ENCODE assay signal across 9 cellular contexts in genomic region chr1:117059678-117060440, GRCh38. TPM values are rescaled to one million over a fixed set of nuclear protein-coding genes. Genes with fewer than 3 reads are reported as not detected.
DNase-seq lines count a peak whose midpoint lies in the region; ATAC-seq and TF ChIP-seq lines count a peak whose summit lies in the region.
"Had no signal": no experiment of that assay in that cellular context is flagged by ENCODE, and none has a peak within 500 bp of the region (broad histone marks: within the 10 kb centered on the region; RNA-seq: fewer than 3 reads in every experiment).

TTF2 (plus strand) TSS chr1:117060326; CDS start chr1:117060347, 21 bp downstream.

- H3K27ac Mint-ChIP-seq in WTC11 = peak within 1 kb of the TSS; percentile 72
- H3K27ac Mint-ChIP-seq: T-helper 1 cell treated with Interleukin-12 subunit alpha and Interleukin-12 subunit beta and Interleukin-4 antibody, amounts not matched to agents 30 μg/mL and 1 μg/mL, for 36 hours had no signal

- DNase-seq in AG09309 (ENCODE audit: low read depth) (peak; percentile 90), NCI-H226 (peak; percentile 98), WTC11 (ENCODE audit: low spot score) (peak; percentile 97), iris pigment epithelial cell (ENCODE audit: low read depth) (peak; percentile 99)
- peak; percentile 98 for DNase-seq in central memory CD4-positive, alpha-beta T cell
- peak; percentile 88 to 96 for DNase-seq in stimulated activated CD4-positive, alpha-beta T cell treated with anti-CD3 and anti-CD28 coated beads, Interleukin-12 subunit alpha, Interleukin-12 subunit beta, amount 100 ng/mL, for 24 hours (ENCODE audit: low read depth in 2 of 2)

- H3K9me3 Mint-ChIP-seq in WTC11 = no peaks in the 10 kb centered on the region
- H3K9me3 Mint-ChIP-seq: T-helper 1 cell treated with Interleukin-12 subunit alpha and Interleukin-12 subunit beta and Interleukin-4 antibody, amounts not matched to agents 30 μg/mL and 1 μg/mL, for 36 hours had no signal

- peak within 1 kb of the TSS; percentile 92 for H3K4me3 ChIP-seq in AG09309 (ENCODE audit: control insufficient read depth, low read depth, low read length)

- H3K27me3 Mint-ChIP-seq in WTC11 (ENCODE audit: low read depth) = no peaks in the 10 kb centered on the region

- CTCF ChIA-PET in WTC11 (lab: Charles Lee) = interaction anchor here (0.5 to 1.9 kb wide), 21 partner anchors 10 to 491 kb away, joined by 3 to 18 read pairs (median 5); partner anchors contain the start of genes IGSF3 and TRIM45

- H3K4me3 Mint-ChIP-seq in WTC11 = no peak within 1 kb of the TSS
- H3K4me3 Mint-ChIP-seq: T-helper 1 cell treated with Interleukin-12 subunit alpha and Interleukin-12 subunit beta and Interleukin-4 antibody, amounts not matched to agents 30 μg/mL and 1 μg/mL, for 36 hours had no signal

- POLR2A ChIA-PET in WTC11 (lab: Charles Lee) = interaction anchor here (0.6 to 2.1 kb wide), 20 partner anchors 15 to 491 kb away, joined by 3 to 8 read pairs (median 4); partner anchors contain the start of genes CD58, IGSF3 and PTGFRN

- peaks cover 18% of the 10 kb centered on the region for H3K4me1 Mint-ChIP-seq in WTC11

- TF ChIP-seq CTCF in AG09309 (IDR thresholded peaks at IDR 0.05; ENCODE audit: control insufficient read depth, insufficient read depth, low read depth, low read length, missing control alignments) (peak; percentile 30), WTC11 (IDR thresholded peaks at IDR 0.05) (no peak)

- peaks cover 25% of the 10 kb centered on the region for H3K36me3 Mint-ChIP-seq in WTC11

- ATAC-seq in GM19023 (IDR thresholded peaks at IDR 0.05; ENCODE audit: unreplicated experiment) = peak; percentile 94
- ATAC-seq in HG03196 (IDR thresholded peaks at IDR 0.05; ENCODE audit: unreplicated experiment) = peak; percentile 90
- ATAC-seq in WTC11 = peak; percentile 98

TF ChIP-seq in WTC11, 78 proteins besides CTCF, POLR2A, EP300 and RAD21 (continues in another document):
- TF ChIP-seq MYBL2 (CRISPR knock-in tag; IDR thresholded peaks at IDR 0.05) (peak; percentile 64; the same call in 1 of the 2 replicates), FOXP1 (CRISPR knock-in tag; IDR thresholded peaks at IDR 0.05; ENCODE audit: borderline replicate concordance) (peak; percentile 80; the same call in 1 of the 2 replicates), CREM (CRISPR knock-in tag; IDR thresholded peaks at IDR 0.05) (0 out of 2 replicates have a peak, but pooled peaks have one; percentile 49), IRF1 (CRISPR knock-in tag; IDR thresholded peaks at IDR 0.05) (0 out of 2 replicates have a peak, but pooled peaks have one; percentile 34), ARID4B (CRISPR knock-in tag; IDR thresholded peaks at IDR 0.05; ENCODE audit: borderline replicate concordance) (peak; percentile 75; the same call in 1 of the 2 replicates), NR3C1 (CRISPR knock-in tag; conservative IDR thresholded peaks at IDR 0.05; ENCODE audit: low read depth) (no peak), ZMAT4 (CRISPR knock-in tag; IDR thresholded peaks at IDR 0.05) (no peak), SP1 (CRISPR knock-in tag; conservative IDR thresholded peaks at IDR 0.05) (peak; percentile 88), TP53 (CRISPR knock-in tag; IDR thresholded peaks at IDR 0.05) (no peak), SOX15 (CRISPR knock-in tag; IDR thresholded peaks at IDR 0.05) (no peak), MAX (CRISPR knock-in tag; IDR thresholded peaks at IDR 0.05) (peak; percentile 8; the same call in 1 of the 2 replicates), ETV6 (CRISPR knock-in tag; IDR thresholded peaks at IDR 0.05) (peak; percentile 71; the same call in 1 of the 2 replicates), NFE2L1 (CRISPR knock-in tag; IDR thresholded peaks at IDR 0.05) (0 out of 2 replicates have a peak, but pooled peaks have one; percentile 23), E2F5 (CRISPR knock-in tag; IDR thresholded peaks at IDR 0.05) (0 out of 2 replicates have a peak, but pooled peaks have one; percentile 32), FOXK1 (CRISPR knock-in tag; IDR thresholded peaks at IDR 0.05) (peak; percentile 84), CBFB (CRISPR knock-in tag; IDR thresholded peaks at IDR 0.05; ENCODE audit: low read depth) (no peak), E2F4 (CRISPR knock-in tag; IDR thresholded peaks at IDR 0.05; ENCODE audit: borderline replicate concordance, low read depth) (peak; percentile 50; the same call in 1 of the 2 replicates), ZNF416 (CRISPR knock-in tag; IDR thresholded peaks at IDR 0.05) (no peak), USF2 (CRISPR knock-in tag; IDR thresholded peaks at IDR 0.05) (no peak)

RNA-seq across cellular contexts. Expression of gene TTF2, which starts in this region (rescaled TPM):
- total RNA-seq in WTC11 (2021) = 78.9 to 88.8 TPM (median 79.1 TPM) in 3 replicates

Comparison
In these comparisons a context has a peak if more than half of its experiments do, and no peak if none do; other contexts are left out.
1. Peak in every context shown above with its lines: DNase-seq, ATAC-seq and H3K4me3 ChIP-seq.